30 cellular contexts compared by ENCODE assay signal in the genomic region with DNA sequence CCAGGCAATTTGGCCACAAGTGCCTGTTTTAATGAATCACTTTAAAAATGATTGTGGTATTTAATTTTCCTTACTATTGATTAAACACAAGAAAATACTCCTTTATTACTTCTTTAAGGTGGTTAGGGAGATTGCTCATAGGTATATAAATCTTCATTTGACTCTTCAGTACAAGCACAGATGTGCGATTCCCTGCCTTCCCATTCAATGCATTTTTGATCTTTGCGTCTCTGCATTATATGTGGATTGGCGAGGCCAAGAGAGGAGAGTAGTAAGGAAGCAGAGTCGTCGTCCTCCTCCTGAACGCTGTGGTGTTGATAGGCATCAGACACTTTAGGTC.
DNase-seq lines count a peak whose midpoint lies in the region; ATAC-seq and TF ChIP-seq lines count a peak whose summit lies in the region.
"Had no signal": no experiment of that assay in that cellular context is flagged by ENCODE, and none has a peak within 500 bp of the region (broad histone marks: within the 10 kb centered on the region; RNA-seq: fewer than 3 reads in every experiment).

No MANE protein-coding gene starts in this region.

- no peaks in the 10 kb centered on the region for H3K27me3 Mint-ChIP-seq in osteocyte (ENCODE audit: unreplicated experiment)

- DNase-seq in LNCaP clone FGC (ENCODE audit: low read depth): peak; percentile 70
- DNase-seq in foreskin keratinocyte: peak in 1 of 2 donors; percentile 61
- no peak for DNase-seq in osteocyte (ENCODE audit: extremely low spot score, unreplicated experiment)
- no peak for DNase-seq in ACHN
- DNase-seq in globus pallidus (ENCODE audit: low spot score): no peak
- DNase-seq in NCI-H1048 (lab: John Stamatoyannopoulos, UW): no peak
- no peak for DNase-seq in NCI-H774 (lab: John Stamatoyannopoulos, UW)
- DNase-seq: activated CD4-positive, alpha-beta T cell treated with anti-CD3 and anti-CD28 coated beads, Interleukin-2, amount 50 U/mL, for 4 hours; activated naive CD4-positive, alpha-beta T cell treated with anti-CD3 and anti-CD28 coated beads, Interleukin-2, amount 50 U/mL, for 16 hours; amniotic stem cell; colonic mucosa; DND-41; effector CD8-positive, alpha-beta T cell; erythroblast; heart right ventricle; NCI-H1436; NCI-H446 treated with DMSO at 0.1 percent for 48 hours; NK-92 treated with Interleukin-12 subunit alpha and Interleukin-12 subunit beta, amount 100 ng/mL, for 24 hours; nucleus accumbens; spleen; SW 1271; T-helper 9 cell; transverse colon had no signal

- H3K4me3 Mint-ChIP-seq in osteocyte (ENCODE audit: unreplicated experiment): no peak overlapping the region
- H3K4me3 Mint-ChIP-seq: activated T-helper 1 cell treated with anti-CD3 and anti-CD28 coated beads, Interleukin-12 subunit alpha, Interleukin-12 subunit beta, Interleukin-2, Interleukin-4 antibody, amounts not matched to agents 30 ng/mL and 10 ng/mL and 1 ng/mL, durations not matched to agents 14 hours and 24 hours and 36 hours had no signal

- ATAC-seq in foreskin keratinocyte: peak; percentile 18
- ATAC-seq: heart right ventricle, K562, Panc1 had no signal

- H3K27me3 ChIP-seq in foreskin keratinocyte: no peaks in the 10 kb centered on the region
- H3K27me3 ChIP-seq: BLaER1, breast epithelium, colonic mucosa, transverse colon had no signal

- H3K36me3 Mint-ChIP-seq in osteocyte (ENCODE audit: unreplicated experiment): no peaks in the 10 kb centered on the region

- peaks cover 50% of the 10 kb centered on the region for H3K4me1 ChIP-seq in foreskin keratinocyte
- H3K4me1 ChIP-seq: BLaER1, breast epithelium, colonic mucosa, HAP-1 had no signal

- peak overlapping the region; percentile 84 for H3K27ac Mint-ChIP-seq in osteocyte (ENCODE audit: unreplicated experiment)
- H3K27ac Mint-ChIP-seq: activated T-helper 1 cell treated with anti-CD3 and anti-CD28 coated beads, Interleukin-12 subunit alpha, Interleukin-12 subunit beta, Interleukin-2, Interleukin-4 antibody, amounts not matched to agents 30 ng/mL and 10 ng/mL and 1 ng/mL, durations not matched to agents 14 hours and 24 hours and 36 hours had no signal

- peaks cover 54% of the 10 kb centered on the region for H3K4me1 Mint-ChIP-seq in osteocyte (ENCODE audit: unreplicated experiment)

- in situ Hi-C loops in ACHN (cut with HindIII; ENCODE audit: low pct_ligation_motif_present, low pct_unique_long_range_greater_than_20kb, low sequenced_read_pairs): no loop called here

- peak overlapping the region; percentile 22 for H3K4me3 ChIP-seq in LNCaP clone FGC (ENCODE audit: low read depth, low read length)
- H3K4me3 ChIP-seq: BLaER1, breast epithelium, colonic mucosa, HAP-1, heart right ventricle, K562, spleen, transverse colon had no signal

- no peaks in the 10 kb centered on the region for H3K9me3 Mint-ChIP-seq in osteocyte (ENCODE audit: unreplicated experiment)
- H3K9me3 Mint-ChIP-seq: activated T-helper 1 cell treated with anti-CD3 and anti-CD28 coated beads, Interleukin-12 subunit alpha, Interleukin-12 subunit beta, Interleukin-2, Interleukin-4 antibody, amounts not matched to agents 30 ng/mL and 10 ng/mL and 1 ng/mL, durations not matched to agents 14 hours and 24 hours and 36 hours had no signal

- TF ChIP-seq CTCF in 22Rv1 (IDR thresholded peaks at IDR 0.05): no peak
- no peak for TF ChIP-seq CTCF in LNCaP clone FGC (IDR thresholded peaks at IDR 0.05; ENCODE audit: control insufficient read depth, extremely low read depth, insufficient read depth)
- TF ChIP-seq CTCF in foreskin keratinocyte (conservative IDR thresholded peaks at IDR 0.05): no peak
- no peak for TF ChIP-seq CTCF in osteocyte (IDR thresholded peaks at IDR 0.05)

- peak overlapping the region; percentile 97 for H3K27ac ChIP-seq in 22Rv1
- peak overlapping the region; percentile 13 for H3K27ac ChIP-seq in foreskin keratinocyte
- H3K27ac ChIP-seq: BLaER1, breast epithelium, colonic mucosa, heart right ventricle, spleen, transverse colon had no signal
